29 cellular contexts compared by ENCODE assay signal in the genomic region with DNA sequence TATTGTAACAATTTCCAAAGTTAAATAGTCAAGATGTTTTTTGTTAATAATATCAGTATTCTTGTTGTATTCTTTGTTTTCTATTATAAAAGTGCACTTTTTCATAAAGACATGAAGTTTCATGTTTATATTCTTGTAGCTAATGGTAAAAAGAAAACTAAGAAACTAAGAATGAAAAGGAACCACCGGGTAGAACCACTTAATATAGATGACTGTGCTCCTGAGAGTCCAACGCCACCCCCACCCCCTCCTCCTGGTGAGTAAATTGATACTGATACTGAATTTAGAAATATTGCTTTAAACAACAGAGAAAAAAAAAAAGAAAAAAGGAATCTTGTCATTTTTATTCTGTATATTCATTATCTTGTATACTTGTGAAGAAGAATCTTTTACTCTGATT. TPM values are rescaled to one million over a fixed set of nuclear protein-coding genes. Genes with fewer than 3 reads are reported as not detected.
"Had no signal": no experiment of that assay in that cellular context is flagged by ENCODE, and none has a peak within 500 bp of the region (broad histone marks: within the 10 kb centered on the region; RNA-seq: fewer than 3 reads in every experiment).

No MANE protein-coding gene starts in this region.

- H3K27me3 Mint-ChIP-seq: activated naive CD8-positive, alpha-beta T cell; activated T-cell treated with anti-CD3 and anti-CD28 coated beads, Interleukin-2, amount 50 U/mL, for 24 hours; effector memory CD8-positive, alpha-beta T cell had no signal

- DNase-seq: activated CD4-positive, alpha-beta T cell treated with anti-CD3 and anti-CD28 coated beads for 1 hour; activated CD4-positive, alpha-beta T cell treated with anti-CD3 and anti-CD28 coated beads for 48 hours; activated CD4-positive, CD25-positive, alpha-beta regulatory T cell; activated CD8-positive, alpha-beta memory T cell treated with anti-CD3 and anti-CD28 coated beads, Interleukin-2, amount 50 U/mL, for 48 hours; activated effector memory CD4-positive, alpha-beta T cell treated with Interleukin-2 at 50 U/mL for 16 hours; activated gamma-delta T cell treated with Interleukin-2 at 50 U/mL for 16 hours; activated naive CD4-positive, alpha-beta T cell treated with anti-CD3 and anti-CD28 coated beads, Interleukin-2, amount 50 U/mL, for 16 hours; activated naive CD4-positive, alpha-beta T cell treated with Interleukin-2 at 50 U/mL for 16 hours; activated T-cell treated with anti-CD3 and anti-CD28 coated beads for 4 hours; activated T-cell treated with anti-CD3 and anti-CD28 coated beads, Interleukin-2, amount 50 U/mL, for 24 hours; activated T-cell treated with anti-CD3 and anti-CD28 coated beads, Interleukin-2, amount 50 U/mL, for 72 hours; amygdala; aorta; body of pancreas; caudate nucleus; cortex of kidney; dermis blood vessel endothelial cell; effector CD4-positive, alpha-beta T cell; effector memory CD8-positive, alpha-beta T cell; erythroblast; foreskin keratinocyte; heart right ventricle; T-helper 2 cell had no signal

- H3K27ac Mint-ChIP-seq: activated naive CD8-positive, alpha-beta T cell; activated T-cell treated with anti-CD3 and anti-CD28 coated beads, Interleukin-2, amount 50 U/mL, for 24 hours; activated T-cell treated with anti-CD3 and anti-CD28 coated beads, Interleukin-2, amount 50 U/mL, for 72 hours; effector memory CD8-positive, alpha-beta T cell had no signal

- H3K4me3 Mint-ChIP-seq: activated naive CD8-positive, alpha-beta T cell; activated T-cell treated with anti-CD3 and anti-CD28 coated beads, Interleukin-2, amount 50 U/mL, for 24 hours; activated T-cell treated with anti-CD3 and anti-CD28 coated beads, Interleukin-2, amount 50 U/mL, for 72 hours; effector memory CD8-positive, alpha-beta T cell had no signal

- H3K9me3 Mint-ChIP-seq: activated T-cell treated with anti-CD3 and anti-CD28 coated beads, Interleukin-2, amount 50 U/mL, for 24 hours; activated T-cell treated with anti-CD3 and anti-CD28 coated beads, Interleukin-2, amount 50 U/mL, for 72 hours; effector memory CD8-positive, alpha-beta T cell had no signal

- ATAC-seq: body of pancreas; effector memory CD8-positive, alpha-beta T cell; foreskin keratinocyte; gastroesophageal sphincter; heart right ventricle had no signal

RNA-seq across cellular contexts. Expression of gene STX19, which starts 20.9 kb away (rescaled TPM):
- total RNA-seq: activated T-cell treated with anti-CD3 and anti-CD28 coated beads, Interleukin-2, amount 50 U/mL, for 72 hours; chondrocyte; dermis blood vessel endothelial cell; esophagus muscularis mucosa; glomerular endothelial cell; T-helper 1 cell treated with Interleukin-12 subunit alpha and Interleukin-12 subunit beta and Interleukin-4 antibody, amounts not matched to agents 30 ng/mL and 1 ng/mL, for 36 hours had no signal
